ENCODE assay signal across 10 cellular contexts in the genomic region with DNA sequence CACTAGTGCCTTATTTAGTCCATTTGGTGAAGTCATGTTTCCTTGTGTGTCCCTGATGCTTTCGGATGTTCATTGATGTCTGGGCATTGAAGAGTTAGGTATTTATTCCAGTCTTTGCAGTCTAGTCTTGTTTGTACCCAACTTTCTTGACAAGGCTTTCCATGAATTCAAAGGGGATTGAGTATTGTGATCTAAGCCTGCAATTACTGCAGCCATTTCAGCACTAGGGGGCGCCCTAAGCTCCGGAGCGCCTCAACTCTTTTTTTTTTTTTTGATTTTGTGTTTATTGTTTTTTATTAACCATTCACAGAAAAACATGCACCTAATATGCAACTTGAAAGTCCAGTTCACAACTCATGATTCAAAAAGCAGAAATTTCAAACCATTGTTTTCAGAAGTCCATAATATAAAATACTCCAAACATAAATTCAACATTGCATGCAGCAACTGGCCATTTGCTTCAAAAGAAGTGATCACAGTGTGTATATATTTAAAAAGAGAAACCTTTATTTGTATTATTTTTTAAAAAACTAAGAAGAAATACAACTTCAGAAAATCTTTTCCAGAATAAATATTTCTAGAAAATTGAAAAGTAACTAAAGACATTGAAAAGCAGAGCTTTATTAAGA. TPM values are rescaled to one million over a fixed set of nuclear protein-coding genes. Genes with fewer than 3 reads are reported as not detected.
A peak's percentile ranks its signal among the peaks of the same experiment; 100 is the strongest.
DNase-seq lines count a peak whose midpoint lies in the region; ATAC-seq and TF ChIP-seq lines count a peak whose summit lies in the region.
"Had no signal": no experiment of that assay in that cellular context is flagged by ENCODE, and none has a peak within 500 bp of the region (broad histone marks: within the 10 kb centered on the region; RNA-seq: fewer than 3 reads in every experiment).

No MANE protein-coding gene starts in this region.

- TF ChIP-seq CTCF in NB4 (IDR thresholded peaks at IDR 0.05; ENCODE audit: low read depth, low read length) = peak; percentile 38
- peak; percentile 73 for TF ChIP-seq CTCF in endothelial cell (IDR thresholded peaks at IDR 0.05; ENCODE audit: unreplicated experiment)

- CTCF ChIA-PET in activated naive CD4-positive, alpha-beta T cell treated with anti-CD3 and anti-CD28 coated beads, Interleukin-2, amount 10 ng/mL, durations not matched to agents 7 days and 5 days (lab: Charles Lee) = interaction anchor here (0.7 to 1.3 kb wide), 3 partner anchors 8 to 234 kb away, joined by 3 to 6 read pairs (median 3); no protein-coding TSS in a partner anchor

- peaks cover 5% of the 10 kb centered on the region for H3K9me3 Mint-ChIP-seq in activated naive CD4-positive, alpha-beta T cell treated with anti-CD3 and anti-CD28 coated beads, Interleukin-2, amount 10 ng/mL, durations not matched to agents 7 days and 5 days
- H3K9me3 Mint-ChIP-seq in endothelial cell (ENCODE audit: unreplicated experiment) = peaks cover 4% of the 10 kb centered on the region

- peak; percentile 24 for DNase-seq in activated naive CD4-positive, alpha-beta T cell treated with anti-CD3 and anti-CD28 coated beads, Interleukin-2, amount 10 ng/mL, durations not matched to agents 7 days and 5 days
- DNase-seq in activated naive CD4-positive, alpha-beta T cell treated with Interleukin-2 at 50 U/mL for 16 hours = no peak
- peak; percentile 8 for DNase-seq in NB4 (ENCODE audit: low read depth)
- DNase-seq in endothelial cell (ENCODE audit: low spot score) = no peak
- peak; percentile 32 for DNase-seq in stimulated activated naive CD8-positive, alpha-beta T cell treated with anti-CD3 and anti-CD28 coated beads, Interleukin-15, Interleukin-2, amounts not matched to agents 100 U/mL and 50 U/mL, for 24 hours
- no peak for DNase-seq in HuH-7.5 (ENCODE audit: low spot score)
- no peak for DNase-seq in superior temporal gyrus (ENCODE audit: extremely low spot score)
- DNase-seq: CD8-positive, alpha-beta memory T cell had no signal

- H3K4me1 Mint-ChIP-seq in activated naive CD4-positive, alpha-beta T cell treated with anti-CD3 and anti-CD28 coated beads, Interleukin-2, amount 10 ng/mL, durations not matched to agents 7 days and 5 days = no peaks in the 10 kb centered on the region
- H3K4me1 Mint-ChIP-seq in endothelial cell (ENCODE audit: unreplicated experiment) = no peaks in the 10 kb centered on the region
- H3K4me1 Mint-ChIP-seq: CD8-positive, alpha-beta memory T cell had no signal

- no peak for ATAC-seq in stimulated activated naive CD8-positive, alpha-beta T cell treated with anti-CD3 and anti-CD28 coated beads, Interleukin-15, Interleukin-2, amounts not matched to agents 100 U/mL and 50 U/mL, for 24 hours
- no peak for ATAC-seq in GM18870 (IDR thresholded peaks at IDR 0.05; ENCODE audit: unreplicated experiment)
- ATAC-seq: left lobe of liver had no signal

- no peaks in the 10 kb centered on the region for H3K36me3 Mint-ChIP-seq in activated naive CD4-positive, alpha-beta T cell treated with anti-CD3 and anti-CD28 coated beads, Interleukin-2, amount 10 ng/mL, durations not matched to agents 7 days and 5 days
- H3K36me3 Mint-ChIP-seq in endothelial cell (ENCODE audit: low read depth, unreplicated experiment) = peaks cover 17% of the 10 kb centered on the region

- no peak overlapping the region for H3K27ac Mint-ChIP-seq in activated naive CD4-positive, alpha-beta T cell treated with anti-CD3 and anti-CD28 coated beads, Interleukin-2, amount 10 ng/mL, durations not matched to agents 7 days and 5 days
- no peak overlapping the region for H3K27ac Mint-ChIP-seq in endothelial cell (ENCODE audit: unreplicated experiment)
- H3K27ac Mint-ChIP-seq: CD8-positive, alpha-beta memory T cell had no signal

- H3K27me3 Mint-ChIP-seq in activated naive CD4-positive, alpha-beta T cell treated with anti-CD3 and anti-CD28 coated beads, Interleukin-2, amount 10 ng/mL, durations not matched to agents 7 days and 5 days = no peaks in the 10 kb centered on the region
- peaks cover 2% of the 10 kb centered on the region for H3K27me3 Mint-ChIP-seq in endothelial cell (ENCODE audit: unreplicated experiment)

- TF ChIP-seq POLR2A in NB4 (IDR thresholded peaks at IDR 0.05; ENCODE audit: extremely low read depth, insufficient read length) = no peak

- no peak overlapping the region for H3K4me3 ChIP-seq in NB4 (ENCODE audit: low read depth, low read length)

- H3K4me3 Mint-ChIP-seq in activated naive CD4-positive, alpha-beta T cell treated with anti-CD3 and anti-CD28 coated beads, Interleukin-2, amount 10 ng/mL, durations not matched to agents 7 days and 5 days = no peak overlapping the region
- no peak overlapping the region for H3K4me3 Mint-ChIP-seq in endothelial cell (ENCODE audit: unreplicated experiment)
- H3K4me3 Mint-ChIP-seq: CD8-positive, alpha-beta memory T cell had no signal

RNA-seq across cellular contexts. Expression of gene PTPN13, which starts 59.2 kb away (rescaled TPM):
- total RNA-seq in endothelial cell (ENCODE audit: unreplicated experiment) = 5.6 TPM

Comparison
In these comparisons a context has a peak if more than half of its experiments do, and no peak if none do; other contexts are left out.
1. DNase-seq: peak in activated naive CD4-positive, alpha-beta T cell treated with anti-CD3 and anti-CD28 coated beads, Interleukin-2, amount 10 ng/mL, durations not matched to agents 7 days and 5 days (single experiment), NB4 (single experiment) and stimulated activated naive CD8-positive, alpha-beta T cell treated with anti-CD3 and anti-CD28 coated beads, Interleukin-15, Interleukin-2, amounts not matched to agents 100 U/mL and 50 U/mL, for 24 hours (single experiment); none in activated naive CD4-positive, alpha-beta T cell treated with Interleukin-2 at 50 U/mL for 16 hours (single experiment), endothelial cell (single experiment), HuH-7.5 (single experiment) and superior temporal gyrus (single experiment).